ENCODE assay signal across 19 cellular contexts in the genomic region with DNA sequence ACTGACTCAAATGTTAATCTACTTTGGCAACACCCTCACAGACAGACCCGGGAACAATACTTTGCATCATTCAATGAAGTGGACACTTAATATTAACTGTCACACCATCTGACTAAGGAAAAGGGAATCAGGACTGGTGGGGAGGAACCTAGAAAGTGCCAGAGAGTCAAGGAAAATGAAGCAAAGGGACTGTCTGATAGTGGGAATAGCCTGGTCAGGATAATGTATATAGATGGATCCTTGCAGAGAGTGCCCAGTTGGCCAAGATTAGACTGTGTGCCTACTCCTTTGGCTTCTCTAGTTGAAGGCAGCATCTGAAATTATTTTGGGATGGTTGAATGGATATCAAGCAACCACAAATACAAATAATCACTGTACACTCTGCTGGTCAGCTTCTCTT. TPM values are rescaled to one million over a fixed set of nuclear protein-coding genes. Genes with fewer than 3 reads are reported as not detected.
DNase-seq lines count a peak whose midpoint lies in the region; ATAC-seq, FAIRE-seq and TF ChIP-seq lines count a peak whose summit lies in the region.
"Had no signal": no experiment of that assay in that cellular context is flagged by ENCODE, and none has a peak within 500 bp of the region (broad histone marks: within the 10 kb centered on the region; RNA-seq: fewer than 3 reads in every experiment).

No MANE protein-coding gene starts in this region.

- H3K79me2 ChIP-seq in astrocyte (ENCODE audit: insufficient read depth, low read length): no peaks in the 10 kb centered on the region

- ATAC-seq in IMR-90 (ENCODE audit: low read depth): no peak
- ATAC-seq in lower lobe of right lung: no peak
- ATAC-seq: GM23338 had no signal

- intact Hi-C loops in IMR-90 (cut with micrococcal nuclease): loop anchor here (2.0 kb wide), 1 partner anchor 63 kb away; no protein-coding TSS in a partner anchor
- intact Hi-C loops in lower lobe of right lung (cut with DNase I): no loop called here

- peaks cover 12% of the 10 kb centered on the region for H3K4me1 ChIP-seq in IMR-90 (ENCODE audit: control insufficient read depth, insufficient read depth, low read length)
- H3K4me1 ChIP-seq in astrocyte (ENCODE audit: insufficient read depth, low read length): peaks cover 9% of the 10 kb centered on the region
- no peaks in the 10 kb centered on the region for H3K4me1 ChIP-seq in lower lobe of right lung

- H3K9ac ChIP-seq in IMR-90 (ENCODE audit: low read depth, low read length) (no peak overlapping the region), astrocyte (ENCODE audit: low read length) (no peak overlapping the region)

- WGBS in IMR-90 (ENCODE audit: extremely low coverage in 2 of 2, insufficient read length in 1 of 2), 2 experiments: no CpG with 5 or more reads among the region's 1 CpG

- H3K4me2 ChIP-seq in IMR-90 (ENCODE audit: low read depth, low read length) (no peak overlapping the region), astrocyte (ENCODE audit: low read length) (no peak overlapping the region)
- H3K4me2 ChIP-seq: GM23338 had no signal

- H2AK5ac ChIP-seq in IMR-90 (ENCODE audit: low read depth, low read length): peak overlapping the region; percentile 7; the same call in 1 of the 2 replicates

- H2AFZ ChIP-seq in IMR-90 (replicated peaks; ENCODE audit: low read length, poor library complexity) (no peak overlapping the region), astrocyte (ENCODE audit: low read depth, low read length) (no peak overlapping the region)
- H2AFZ ChIP-seq: GM23338 had no signal

- H3K9me3 ChIP-seq in IMR-90 (ENCODE audit: control insufficient read depth, insufficient read depth, low read length) (peaks cover 5% of the 10 kb centered on the region; the same call in 1 of the 2 replicates), astrocyte (ENCODE audit: insufficient read depth, low read depth, low read length) (no peaks in the 10 kb centered on the region), lower lobe of right lung (no peaks in the 10 kb centered on the region)

- no peak overlapping the region for H3K27ac Mint-ChIP-seq in astrocyte (ENCODE audit: unreplicated experiment)
- H3K27ac Mint-ChIP-seq: CD4-positive, alpha-beta T cell; GM23338; IgD-negative memory B cell had no signal

- in situ Hi-C loops in IMR-90 (cut with MboI; ENCODE audit: low sequenced_read_pairs): no loop called here
- in situ Hi-C loops in GM13976 (cut with MboI; ENCODE audit: low sequenced_read_pairs, unreplicated experiment): no loop called here

- FAIRE-seq in astrocyte (lab: Jason Lieb, UNC): no peak
- FAIRE-seq: A204.1, H54 had no signal

- H4K5ac ChIP-seq in IMR-90 (ENCODE audit: low read depth, low read length): peak overlapping the region; percentile 39; the same call in 1 of the 2 replicates

- peak overlapping the region in 1 of 2 experiments; percentile 10; a peak in 1 of 4 replicates for H4K8ac ChIP-seq in IMR-90 (ENCODE audit: low read depth in 2 of 2, low read length in 2 of 2)

- DNase-seq in IMR-90 (no peak), astrocyte (ENCODE audit: low read depth) (peak; percentile 7), foreskin melanocyte (peak; percentile 30), lower lobe of right lung (no peak), GM13976 (ENCODE audit: low spot score) (no peak), SK-N-DZ (ENCODE audit: low spot score) (no peak)
- DNase-seq: AML-193; CD4-positive, alpha-beta T cell; DMS153; DMS79; GDM1; HCEC 1CT; KG1 had no signal

- dilution Hi-C loops in IMR-90 (cut with HindIII; ENCODE audit: low sequenced_read_pairs, unreplicated experiment): no loop called here

- no peaks in the 10 kb centered on the region for H3K27me3 ChIP-seq in IMR-90 (ENCODE audit: control insufficient read depth, insufficient read depth, low read length)
- no peaks in the 10 kb centered on the region for H3K27me3 ChIP-seq in astrocyte (ENCODE audit: insufficient read depth, low read length)
- H3K27me3 ChIP-seq in lower lobe of right lung (ENCODE audit: low read depth): no peaks in the 10 kb centered on the region

- peaks cover 3% of the 10 kb centered on the region for H3K4me1 Mint-ChIP-seq in astrocyte (ENCODE audit: low read depth, unreplicated experiment)
- H3K4me1 Mint-ChIP-seq: GM23338 had no signal

- POLR2A ChIA-PET in IMR-90 (lab: Charles Lee; ENCODE audit: unreplicated experiment): no interaction called here

- H3K4me3 ChIP-seq in IMR-90 (ENCODE audit: insufficient read depth, low read depth, low read length): no peak overlapping the region
- no peak overlapping the region for H3K4me3 ChIP-seq in astrocyte (ENCODE audit: insufficient read depth, low read depth, low read length)
- H3K4me3 ChIP-seq in lower lobe of right lung: no peak overlapping the region
- H3K4me3 ChIP-seq: GM23338 had no signal

- H3K4ac ChIP-seq in IMR-90 (ENCODE audit: low read depth, low read length): peak overlapping the region; percentile 79

- CTCF ChIA-PET in IMR-90 (lab: Yijun Ruan, JAX): no interaction called here

- H2BK15ac ChIP-seq in IMR-90 (ENCODE audit: low read depth, low read length): peak overlapping the region; percentile 54; the same call in 2 of the 3 replicates

- H3K23ac ChIP-seq in IMR-90 (ENCODE audit: low read depth, low read length): 0 out of 2 replicates have a peak overlapping the region, but pooled peaks have one; percentile 51

- H3K36me3 Mint-ChIP-seq in astrocyte (ENCODE audit: low read depth, unreplicated experiment): peaks cover 4% of the 10 kb centered on the region

- H2BK20ac ChIP-seq in IMR-90 (ENCODE audit: low read depth, low read length): peak overlapping the region; percentile 76; the same call in 1 of the 2 replicates

- no peak overlapping the region; the same call in 1 of the 2 replicates for H3K56ac ChIP-seq in IMR-90 (ENCODE audit: extremely low read depth, insufficient read depth, low read length)

- H4K20me1 ChIP-seq in IMR-90 (ENCODE audit: insufficient read depth, low read length) (no peaks in the 10 kb centered on the region), astrocyte (ENCODE audit: insufficient read depth, low read length) (no peaks in the 10 kb centered on the region)

- H3K4me3 Mint-ChIP-seq in astrocyte (ENCODE audit: unreplicated experiment): no peak overlapping the region
- H3K4me3 Mint-ChIP-seq: CD4-positive, alpha-beta T cell; GM23338; IgD-negative memory B cell had no signal

- BruUV-seq in IMR-90 (replicated peaks; lab: Mats Ljungman, UMichigan): no TSS peak

- no peak for TF ChIP-seq RAD21 in IMR-90 (IDR thresholded peaks at IDR 0.05; ENCODE audit: low read length)

- peaks cover 0 to 6% of the 10 kb centered on the region in 2 experiments; a peak in 2 of 4 replicates for H3K79me1 ChIP-seq in IMR-90 (ENCODE audit: low read depth in 1 of 2, low read length in 2 of 2)

- peak overlapping the region; percentile 76 for H2BK120ac ChIP-seq in IMR-90 (ENCODE audit: low read depth, low read length)

- H3K18ac ChIP-seq in IMR-90 (ENCODE audit: low read depth, low read length): peak overlapping the region; percentile 76

- H3K27me3 Mint-ChIP-seq in astrocyte (ENCODE audit: low read depth, unreplicated experiment): no peaks in the 10 kb centered on the region
- H3K27me3 Mint-ChIP-seq: CD4-positive, alpha-beta T cell; IgD-negative memory B cell had no signal

- no peak for TF ChIP-seq CTCF in IMR-90 (conservative IDR thresholded peaks at IDR 0.05; ENCODE audit: low read depth, low read length)
- TF ChIP-seq CTCF in astrocyte (IDR thresholded peaks at IDR 0.05; ENCODE audit: insufficient read depth, low read depth, low read length): no peak
- no peak for TF ChIP-seq CTCF in lower lobe of right lung (IDR thresholded peaks at IDR 0.05)
- no peak for TF ChIP-seq CTCF in GM13976 (IDR thresholded peaks at IDR 0.05; ENCODE audit: borderline replicate concordance, control extremely low read depth, extremely low read depth, insufficient read depth, missing control alignments)

- peak overlapping the region; percentile 52; the same call in 1 of the 2 replicates for H3K27ac ChIP-seq in IMR-90 (ENCODE audit: insufficient read depth, low read length)
- no peak overlapping the region for H3K27ac ChIP-seq in astrocyte (ENCODE audit: low read depth, low read length)
- no peak overlapping the region for H3K27ac ChIP-seq in lower lobe of right lung
- H3K27ac ChIP-seq: C4-2B, HL-60 had no signal

- TF ChIP-seq POLR2A in IMR-90 (IDR thresholded peaks at IDR 0.05; ENCODE audit: low read depth, low read length): no peak

- H2AK9ac ChIP-seq in IMR-90 (replicated peaks; ENCODE audit: low read depth, low read length, poor library complexity): no peak overlapping the region

- H3K14ac ChIP-seq in IMR-90 (replicated peaks; ENCODE audit: low read depth, low read length): peak overlapping the region; percentile 60; the same call in 1 of the 2 replicates

- no peaks in the 10 kb centered on the region for H3K9me3 Mint-ChIP-seq in astrocyte (ENCODE audit: unreplicated experiment)
- H3K9me3 Mint-ChIP-seq: CD4-positive, alpha-beta T cell; GM23338; IgD-negative memory B cell had no signal

- H4K91ac ChIP-seq in IMR-90 (ENCODE audit: insufficient read depth, low read depth, low read length): peak overlapping the region; percentile 71

- H3K36me3 ChIP-seq in IMR-90 (ENCODE audit: control insufficient read depth, insufficient read depth, low read length): peaks cover 2% of the 10 kb centered on the region
- H3K36me3 ChIP-seq in astrocyte (ENCODE audit: insufficient read depth, low read length): no peaks in the 10 kb centered on the region
- H3K36me3 ChIP-seq in lower lobe of right lung: peaks cover 26% of the 10 kb centered on the region

- peak overlapping the region; percentile 4 for H2BK5ac ChIP-seq in IMR-90 (ENCODE audit: low read depth, low read length, poor library complexity, severe bottlenecking)

- peaks cover 3% of the 10 kb centered on the region; the same call in 1 of the 2 replicates for H3K9me1 ChIP-seq in IMR-90 (ENCODE audit: insufficient read depth, low read length)

TF ChIP-seq in IMR-90, 13 proteins besides CTCF, POLR2A, EP300 and RAD21 (continues in another document):
- TF ChIP-seq MAZ (IDR thresholded peaks at IDR 0.05; ENCODE audit: borderline replicate concordance, low read depth, low read length): no peak

RNA-seq across cellular contexts. Expression of gene ARL6IP6, which starts 45.2 kb away (rescaled TPM):
- total RNA-seq in IMR-90 (2012; rRNA removed) (4.1 and 11.7 TPM in 2 replicates), astrocyte (17.0 and 18.1 TPM in 2 replicates), lower lobe of right lung (19.2 TPM)
- 11.2 and 14.7 TPM in 2 replicates for polyA plus RNA-seq in IMR-90 (2012; rRNA removed)
- 7.7 and 9.5 TPM in 2 replicates for polyA plus RNA-seq in IMR-90 (2012; cell fraction: cytosol; rRNA removed)
- 9.3 and 19.8 TPM in 2 replicates for polyA plus RNA-seq in IMR-90 (2012; cell fraction: nucleus; rRNA removed; ENCODE audit: low replicate concordance)
- 115 and 124 TPM in 2 replicates for polyA plus RNA-seq in SK-N-DZ (2014; cell fraction: cytosol; rRNA removed)
- polyA plus RNA-seq in SK-N-DZ (2014; cell fraction: nucleus; rRNA removed): 65.7 and 100 TPM in 2 replicates

RNA-seq across cellular contexts. Expression of gene PRPF40A, which starts 46.4 kb away (rescaled TPM):
- 150 and 168 TPM in 2 replicates for total RNA-seq in IMR-90 (2012; rRNA removed)
- polyA plus RNA-seq in IMR-90 (2012; rRNA removed): 49.1 and 58.7 TPM in 2 replicates
- polyA plus RNA-seq in IMR-90 (2012; cell fraction: cytosol; rRNA removed): 21.3 and 26.3 TPM in 2 replicates
- polyA plus RNA-seq in IMR-90 (2012; cell fraction: nucleus; rRNA removed; ENCODE audit: low replicate concordance): 46.3 and 80.3 TPM in 2 replicates
- total RNA-seq in astrocyte: 126 and 131 TPM in 2 replicates
- 84.8 TPM for total RNA-seq in lower lobe of right lung
- 71.2 and 99.6 TPM in 2 replicates for polyA plus RNA-seq in SK-N-DZ (2014; cell fraction: cytosol; rRNA removed)
- polyA plus RNA-seq in SK-N-DZ (2014; cell fraction: nucleus; rRNA removed): 122 and 137 TPM in 2 replicates

Comparison
In these comparisons a context has a peak if more than half of its experiments do, and no peak if none do; other contexts are left out.
1. DNase-seq: peak in astrocyte (single experiment) and foreskin melanocyte (single experiment); none in IMR-90 (single experiment), lower lobe of right lung (single experiment), GM13976 (single experiment) and SK-N-DZ (single experiment).